In genomic region chr14:92511472-92512247, GRCh38 we compare ENCODE assay signal across 10 cellular contexts. TPM values are rescaled to one million over a fixed set of nuclear protein-coding genes. Genes with fewer than 3 reads are reported as not detected.
DNase-seq lines count a peak whose midpoint lies in the region; ATAC-seq and TF ChIP-seq lines count a peak whose summit lies in the region.
"Had no signal": no experiment of that assay in that cellular context is flagged by ENCODE, and none has a peak within 500 bp of the region (broad histone marks: within the 10 kb centered on the region; RNA-seq: fewer than 3 reads in every experiment).

No MANE protein-coding gene starts in this region.

- DNase-seq in AG10803 (ENCODE audit: low read depth) = peak; percentile 98
- DNase-seq in LoVo (ENCODE audit: low spot score) = peak; percentile 86
- peak; percentile 95 for DNase-seq in dermis blood vessel endothelial cell
- DNase-seq in natural killer cell treated with Interleukin-12 subunit alpha and Interleukin-12 subunit beta and Interleukin-15 and Interleukin-18, amount 100 ng/mL, for 72 hours (ENCODE audit: low spot score) = no peak
- no peak for DNase-seq in NCI-H2081 (lab: John Stamatoyannopoulos, UW)
- DNase-seq in stimulated activated CD4-positive, alpha-beta T cell treated with anti-CD3 and anti-CD28 coated beads, Interleukin-4, amount 100 ng/mL, for 1 hour = no peak
- no peak for DNase-seq in putamen (ENCODE audit: low spot score)

- H3K4me1 Mint-ChIP-seq in natural killer cell treated with Interleukin-12 subunit alpha and Interleukin-12 subunit beta and Interleukin-15 and Interleukin-18, amount 100 ng/mL, for 72 hours (ENCODE audit: low read depth in 2 of 2) = peaks cover 27 to 35% of the 10 kb centered on the region in 2 donors

- TF ChIP-seq CTCF in AG10803 (conservative IDR thresholded peaks at IDR 0.05; ENCODE audit: low read length) = no peak

- no peak overlapping the region for H3K4me3 ChIP-seq in AG10803 (ENCODE audit: low read length)
- H3K4me3 ChIP-seq: cardiac muscle cell had no signal

- no peaks in the 10 kb centered on the region for H3K9me3 Mint-ChIP-seq in natural killer cell treated with Interleukin-12 subunit alpha and Interleukin-12 subunit beta and Interleukin-15 and Interleukin-18, amount 100 ng/mL, for 72 hours

- peak overlapping the region; percentile 87 for H3K4me3 Mint-ChIP-seq in natural killer cell treated with Interleukin-12 subunit alpha and Interleukin-12 subunit beta and Interleukin-15 and Interleukin-18, amount 100 ng/mL, for 72 hours

- H3K36me3 Mint-ChIP-seq in natural killer cell treated with Interleukin-12 subunit alpha and Interleukin-12 subunit beta and Interleukin-15 and Interleukin-18, amount 100 ng/mL, for 72 hours = peaks cover 4% of the 10 kb centered on the region

- H3K27ac Mint-ChIP-seq in natural killer cell treated with Interleukin-12 subunit alpha and Interleukin-12 subunit beta and Interleukin-15 and Interleukin-18, amount 100 ng/mL, for 72 hours = peak overlapping the region; percentile 72 to 92
- H3K27ac Mint-ChIP-seq: progenitor cell of endocrine pancreas had no signal

- no peak for ATAC-seq in natural killer cell treated with Interleukin-12 subunit alpha and Interleukin-12 subunit beta and Interleukin-15 and Interleukin-18, amount 100 ng/mL, for 72 hours
- no peak for ATAC-seq in GM21576 (IDR thresholded peaks at IDR 0.05; ENCODE audit: unreplicated experiment)

- no peaks in the 10 kb centered on the region for H3K27me3 Mint-ChIP-seq in natural killer cell treated with Interleukin-12 subunit alpha and Interleukin-12 subunit beta and Interleukin-15 and Interleukin-18, amount 100 ng/mL, for 72 hours

RNA-seq across cellular contexts. Expression of gene RIN3, which starts 1.9 kb away (rescaled TPM):
- 7.7 and 11.1 TPM in 2 replicates for total RNA-seq in dermis blood vessel endothelial cell
- 100 to 1,000 TPM; 151 to 202 TPM for total RNA-seq in natural killer cell treated with Interleukin-12 subunit alpha and Interleukin-12 subunit beta and Interleukin-15 and Interleukin-18, amount 100 ng/mL, for 72 hours

Comparison
In these comparisons a context has a peak if more than half of its experiments do, and no peak if none do; other contexts are left out.
1. DNase-seq: peak in AG10803 (single experiment), LoVo (single experiment) and dermis blood vessel endothelial cell (single experiment); none in natural killer cell treated with Interleukin-12 subunit alpha and Interleukin-12 subunit beta and Interleukin-15 and Interleukin-18, amount 100 ng/mL, for 72 hours (single experiment), NCI-H2081 (0 of 2), stimulated activated CD4-positive, alpha-beta T cell treated with anti-CD3 and anti-CD28 coated beads, Interleukin-4, amount 100 ng/mL, for 1 hour (single experiment) and putamen (single experiment).
2. RNA of gene RIN3, which starts 1.9 kb away (total RNA-seq): 151 to 202 TPM in natural killer cell treated with Interleukin-12 subunit alpha and Interleukin-12 subunit beta and Interleukin-15 and Interleukin-18, amount 100 ng/mL, for 72 hours; 7.7 to 11.1 TPM in dermis blood vessel endothelial cell; every median in the first group is over 10 times any median in the second.